Comparison of ENCODE assay signal across 18 cellular contexts in the genomic region with DNA sequence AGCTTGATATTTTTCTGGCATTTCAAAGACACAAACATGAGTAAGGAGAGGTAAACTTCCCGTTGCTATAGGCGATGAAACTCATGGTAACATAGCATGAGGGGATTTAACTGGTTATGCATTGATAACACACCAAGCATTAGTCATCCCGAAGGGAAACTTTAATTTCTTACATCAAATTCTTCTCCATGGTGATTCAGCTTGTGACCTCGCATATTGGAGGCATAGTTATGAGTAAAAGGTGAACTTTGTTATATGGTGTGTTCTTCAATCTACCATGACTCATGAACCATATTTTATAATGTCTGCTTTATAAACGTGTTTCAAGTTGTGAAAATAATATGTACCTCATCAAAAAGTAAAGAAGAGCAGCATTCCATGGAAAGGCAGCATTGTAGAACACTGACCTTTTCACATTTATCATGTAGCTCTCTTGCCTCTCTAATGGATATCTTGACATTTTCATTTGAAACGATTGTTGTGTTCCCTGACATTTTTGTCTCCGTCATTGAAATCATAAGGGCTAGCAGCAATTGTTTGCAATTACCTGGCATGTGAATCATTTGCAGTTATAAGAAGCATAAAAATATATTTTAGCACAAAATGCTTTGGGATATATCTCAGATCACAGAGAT.
DNase-seq lines count a peak whose midpoint lies in the region; ATAC-seq, FAIRE-seq and TF ChIP-seq lines count a peak whose summit lies in the region.
"Had no signal": no experiment of that assay in that cellular context is flagged by ENCODE, and none has a peak within 500 bp of the region (broad histone marks: within the 10 kb centered on the region; RNA-seq: fewer than 3 reads in every experiment).

No MANE protein-coding gene starts in this region.

- no peak overlapping the region for H2BK5ac ChIP-seq in H1 (ENCODE audit: low read depth, low read length)
- H2BK5ac ChIP-seq in mesendoderm (ENCODE audit: low read length) = no peak overlapping the region

- H3K4ac ChIP-seq in H1 (replicated peaks; ENCODE audit: insufficient read length, low read depth, low read length) (no peak overlapping the region), mesendoderm (ENCODE audit: low read depth, low read length) (no peak overlapping the region)

- H4K8ac ChIP-seq in H1 (ENCODE audit: extremely low read depth, insufficient read depth, low read length) (no peak overlapping the region), mesendoderm (ENCODE audit: low read depth, low read length) (no peak overlapping the region)

- FAIRE-seq in H1 (lab: Jason Lieb, UNC) = peak; percentile 32
- FAIRE-seq: GM12878, HepG2 had no signal

- H3K18ac ChIP-seq in H1 (ENCODE audit: extremely low read depth, low read length) (no peak overlapping the region), mesendoderm (ENCODE audit: low read length) (no peak overlapping the region)

- no peak for TF ChIP-seq EP300 in H1 (IDR thresholded peaks at IDR 0.05; ENCODE audit: borderline replicate concordance in 1 of 2, low read depth in 2 of 2, low read length in 2 of 2)

- H3K9me3 ChIP-seq in GM23248 (ENCODE audit: low read depth) (no peaks in the 10 kb centered on the region), H1 (ENCODE audit: insufficient read depth in 2 of 2, low read depth in 1 of 2, low read length in 1 of 2) (no peaks in the 10 kb centered on the region)
- H3K9me3 ChIP-seq: BLaER1, right atrium auricular region, thyroid gland had no signal

- no peak overlapping the region for H3K23ac ChIP-seq in H1 (ENCODE audit: insufficient read length)
- no peak overlapping the region for H3K23ac ChIP-seq in mesendoderm (ENCODE audit: low read length)

- no peak overlapping the region for H3K27ac ChIP-seq in GM23248
- H3K27ac ChIP-seq in H1 (ENCODE audit: low read depth, low read length) = no peak overlapping the region
- H3K27ac ChIP-seq in mesendoderm (ENCODE audit: low read depth, low read length) = no peak overlapping the region
- H3K27ac ChIP-seq: BLaER1, right atrium auricular region, thyroid gland had no signal

- TF ChIP-seq POLR2A in H1 (IDR thresholded peaks at IDR 0.05; ENCODE audit: control extremely low read depth in 1 of 2, low read depth in 2 of 2, low read length in 2 of 2) = no peak

- H3K56ac ChIP-seq in H1 (replicated peaks; ENCODE audit: insufficient read length, low read depth, low read length) = no peak overlapping the region
- H3K56ac ChIP-seq in mesendoderm (ENCODE audit: low read length) = no peak overlapping the region

- no peak overlapping the region for H2BK20ac ChIP-seq in H1 (ENCODE audit: low read length)

- H2AK5ac ChIP-seq in H1 (ENCODE audit: low read depth, low read length) (no peak overlapping the region), mesendoderm (ENCODE audit: low read length) (no peak overlapping the region)

- H3K9me2 ChIP-seq in GM23248 (ENCODE audit: insufficient read depth) = no peaks in the 10 kb centered on the region

- H3K4me2 ChIP-seq in GM23248 (ENCODE audit: unreplicated experiment) = no peak overlapping the region
- H3K4me2 ChIP-seq in H1 (ENCODE audit: insufficient read depth in 1 of 2, low read depth in 2 of 2, low read length in 2 of 2) = no peak overlapping the region
- H3K4me2 ChIP-seq in mesendoderm (ENCODE audit: low read length) = no peak overlapping the region
- H3K4me2 ChIP-seq: BLaER1 had no signal

- H2BK15ac ChIP-seq in H1 (ENCODE audit: low read length) = no peak overlapping the region
- H2BK15ac ChIP-seq in mesendoderm (replicated peaks; ENCODE audit: low read depth) = no peak overlapping the region

- H3K9ac ChIP-seq in GM23248 (no peak overlapping the region), H1 (replicated peaks in 1 of 4; ENCODE audit: extremely low read depth in 1 of 4, low read depth in 3 of 4, low read length in 3 of 4) (no peak overlapping the region), mesendoderm (ENCODE audit: low read length) (no peak overlapping the region)
- H3K9ac ChIP-seq: BLaER1 had no signal

- TF ChIP-seq RAD21 in H1 (IDR thresholded peaks at IDR 0.05 in 1 of 2, conservative IDR thresholded peaks at IDR 0.05 in 1 of 2; ENCODE audit: low read depth in 2 of 2, low read length in 2 of 2) = no peak

- H3K14ac ChIP-seq in H1 (ENCODE audit: insufficient read length) = no peak overlapping the region

- TF ChIP-seq CTCF in H1 (IDR thresholded peaks at IDR 0.05; ENCODE audit: control extremely low read depth in 1 of 3, insufficient read depth in 1 of 3, low read depth in 1 of 3, low read length in 3 of 3) = no peak

- H3K36me3 ChIP-seq in GM23248 (ENCODE audit: low read depth) (no peaks in the 10 kb centered on the region), H1 (ENCODE audit: control insufficient read depth in 2 of 4, insufficient read depth in 4 of 4, low read length in 3 of 4) (no peaks in the 10 kb centered on the region), mesendoderm (ENCODE audit: control insufficient read depth, insufficient read depth, low read length) (no peaks in the 10 kb centered on the region)
- H3K36me3 ChIP-seq: BLaER1, right atrium auricular region, thyroid gland had no signal

- no peak overlapping the region for H2BK120ac ChIP-seq in H1 (replicated peaks; ENCODE audit: low read depth, low read length)
- H2BK120ac ChIP-seq in mesendoderm (ENCODE audit: low read depth, low read length) = no peak overlapping the region

- CTCF ChIA-PET in H1 (lab: Charles Lee; ENCODE audit: partially characterized antibody) = interaction anchor here (0.5 to 1.0 kb wide), 2 partner anchors 1000 to 1174 kb away, joined by 3 read pairs; no protein-coding TSS in a partner anchor

- ATAC-seq in HG02678 (IDR thresholded peaks at IDR 0.05; ENCODE audit: unreplicated experiment) (no peak), HG02610 (IDR thresholded peaks at IDR 0.05; ENCODE audit: unreplicated experiment) (no peak), left lobe of liver (no peak), HG02840 (IDR thresholded peaks at IDR 0.05; ENCODE audit: low FRiP score, unreplicated experiment) (no peak)
- ATAC-seq: GM12878; HepG2; naive thymus-derived CD8-positive, alpha-beta T cell; SK-N-SH treated with all-trans-retinoic acid at 6 μM for 48 hours had no signal

- H3K4me1 ChIP-seq in GM23248 (ENCODE audit: insufficient read depth) = no peaks in the 10 kb centered on the region
- peaks cover 0 to 3% (median 0%) of the 10 kb centered on the region in 4 experiments; a peak in 1 of 7 replicates for H3K4me1 ChIP-seq in H1 (replicated peaks in 1 of 4; ENCODE audit: control insufficient read depth in 3 of 4, insufficient read depth in 4 of 4, low read length in 3 of 4)
- H3K4me1 ChIP-seq in mesendoderm (ENCODE audit: control insufficient read depth, low read depth, low read length) = no peaks in the 10 kb centered on the region
- H3K4me1 ChIP-seq: BLaER1, right atrium auricular region, thyroid gland had no signal

- no peak overlapping the region for H2BK12ac ChIP-seq in H1 (ENCODE audit: low read depth, low read length)

- DNase-seq in GM23248 (peak; percentile 35), RPMI7951 (ENCODE audit: low read depth) (peak; percentile 3), H1 (ENCODE audit: low read depth in 1 of 2, low spot score in 2 of 2) (no peak), mesendoderm (peak; percentile 28), left lobe of liver (ENCODE audit: low spot score) (no peak)
- DNase-seq: activated naive CD4-positive, alpha-beta T cell treated with anti-CD3 and anti-CD28 coated beads, Interleukin-2, amount 50 U/mL, for 16 hours; cerebellar nuclear complex; naive thymus-derived CD8-positive, alpha-beta T cell; stimulated activated CD8-positive, alpha-beta memory T cell treated with anti-CD3 and anti-CD28 coated beads, Interleukin-4, amount 100 ng/mL, for 48 hours; thyroid gland had no signal

- H2AFZ ChIP-seq in GM23248 (no peak overlapping the region), H1 (ENCODE audit: low read length) (no peak overlapping the region)

- WGBS in GM23248 (ENCODE audit: low coverage in 1 of 2, low lambda C conversion rate in 2 of 2, missing lambda C conversion rate in 2 of 2), 2 experiments = 14 to 18% methylated on average over 7 of the region's 7 CpGs
- 81% methylated on average over 7 of the region's 7 CpGs; no CpG with 5 or more reads in 1 of the 2 experiments for WGBS in H1 (ENCODE audit: extremely low coverage in 1 of 2, insufficient coverage in 1 of 2, insufficient read length in 1 of 2, insufficient replicate concordance in 2 of 2, low coverage in 1 of 2, low lambda C conversion rate in 2 of 2, missing lambda C conversion rate in 1 of 2), 2 experiments
- WGBS in mesendoderm (ENCODE audit: extremely low coverage, insufficient coverage, low lambda C conversion rate) = no CpG with 5 or more reads among the region's 7 CpGs

- H3K79me2 ChIP-seq in GM23248 (ENCODE audit: insufficient read depth) (no peaks in the 10 kb centered on the region), H1 (ENCODE audit: control insufficient read depth in 1 of 2, insufficient read depth in 2 of 2, low read length in 2 of 2) (no peaks in the 10 kb centered on the region), mesendoderm (ENCODE audit: control insufficient read depth, insufficient read depth, low read length) (no peaks in the 10 kb centered on the region)

- POLR2A ChIA-PET in H1 (lab: Charles Lee; ENCODE audit: partially characterized antibody) = no interaction called here

- H3F3A ChIP-seq in GM23248 (ENCODE audit: insufficient read depth) = no peaks in the 10 kb centered on the region

- no peaks in the 10 kb centered on the region; the same call in 1 of the 2 replicates for H3K23me2 ChIP-seq in H1 (ENCODE audit: low read depth, low read length)

- no peak overlapping the region for H3K4me3 ChIP-seq in GM23248
- H3K4me3 ChIP-seq in H1 (ENCODE audit: extremely low read depth in 1 of 4, insufficient read depth in 2 of 4, low read depth in 3 of 4, low read length in 4 of 4) = no peak overlapping the region
- H3K4me3 ChIP-seq in mesendoderm (ENCODE audit: low read length) = no peak overlapping the region
- H3K4me3 ChIP-seq: BLaER1, GM12878, right atrium auricular region, thyroid gland had no signal

- no peak overlapping the region for H4K91ac ChIP-seq in H1 (replicated peaks; ENCODE audit: insufficient read length, low read length)

- no peaks in the 10 kb centered on the region for H3K79me1 ChIP-seq in H1 (ENCODE audit: low read depth, low read length)
- no peaks in the 10 kb centered on the region for H3K79me1 ChIP-seq in mesendoderm (ENCODE audit: low read length)

- in situ Hi-C loops in GM23248 (cut with MboI) = no loop called here

- H4K5ac ChIP-seq in H1 (ENCODE audit: insufficient read length, low read depth, low read length) (no peak overlapping the region), mesendoderm (ENCODE audit: low read length) (no peak overlapping the region)

- H4K20me1 ChIP-seq in GM23248 (ENCODE audit: insufficient read depth) (no peaks in the 10 kb centered on the region), H1 (replicated peaks in 1 of 2; ENCODE audit: control insufficient read depth in 1 of 2, insufficient read depth in 2 of 2, low read length in 2 of 2) (no peaks in the 10 kb centered on the region)
- H4K20me1 ChIP-seq: BLaER1 had no signal

- H3K27me3 ChIP-seq in GM23248 (replicated peaks; ENCODE audit: insufficient read depth) = no peaks in the 10 kb centered on the region
- no peaks in the 10 kb centered on the region for H3K27me3 ChIP-seq in H1 (replicated peaks in 1 of 4; ENCODE audit: control insufficient read depth in 3 of 4, extremely low read depth in 1 of 4, insufficient read depth in 3 of 4, low read length in 3 of 4)
- H3K27me3 ChIP-seq in mesendoderm (ENCODE audit: insufficient read depth, low read length, poor library complexity) = no peaks in the 10 kb centered on the region
- H3K27me3 ChIP-seq: BLaER1, right atrium auricular region, thyroid gland had no signal

Comparison
In these comparisons a context has a peak if more than half of its experiments do, and no peak if none do; other contexts are left out.
1. DNase-seq: peak in GM23248 (single experiment), RPMI7951 (single experiment) and mesendoderm (single experiment); none in H1 (0 of 2) and left lobe of liver (single experiment).